ENCODE assay signal across 33 cellular contexts in the genomic region with DNA sequence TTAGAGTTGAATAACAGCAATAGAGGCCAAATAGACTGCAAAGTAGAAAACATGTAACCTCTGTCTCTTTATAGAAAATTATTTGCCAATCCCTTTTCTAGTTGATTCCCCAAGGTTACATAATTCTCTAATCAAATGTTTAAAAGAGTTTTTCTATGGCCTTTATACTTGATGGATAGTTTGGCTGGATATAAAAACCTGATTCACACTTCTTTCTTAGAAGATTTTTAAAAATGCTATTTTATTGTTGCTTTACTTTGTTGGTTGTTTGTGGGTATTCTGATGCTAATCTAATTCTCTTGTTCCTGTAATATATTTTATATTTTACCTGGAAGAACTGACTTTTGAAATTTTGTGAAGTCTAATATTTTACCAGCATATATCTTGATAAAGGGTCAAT.
"Had no signal": no experiment of that assay in that cellular context is flagged by ENCODE, and none has a peak within 500 bp of the region (broad histone marks: within the 10 kb centered on the region; RNA-seq: fewer than 3 reads in every experiment).

No MANE protein-coding gene starts in this region.

- H3K9me3 ChIP-seq: adrenal gland, body of pancreas had no signal

- H3K27me3 ChIP-seq: adrenal gland, ascending aorta, body of pancreas, brain microvascular endothelial cell, breast epithelium, cardiac muscle cell had no signal

- H3K27ac ChIP-seq: adrenal gland, ascending aorta, body of pancreas, brain microvascular endothelial cell, breast epithelium, cardiac muscle cell had no signal

- FAIRE-seq: astrocyte, bronchial epithelial cell, colon had no signal

- H3K4me3 ChIP-seq: adrenal gland, ascending aorta, body of pancreas, breast epithelium, cardiac muscle cell had no signal

- ATAC-seq: activated naive CD4-positive, alpha-beta T cell treated with anti-CD3 and anti-CD28 coated beads, Interleukin-2, amount 50 U/mL, for 72 hours; activated naive CD8-positive, alpha-beta T cell treated with anti-CD3 and anti-CD28 coated beads, Interleukin-2, amount 50 U/mL, for 24 hours; activated T-cell treated with anti-CD3 and anti-CD28 coated beads, Interleukin-2, amount 50 U/mL, for 4 hours; activated T-cell treated with anti-CD3 and anti-CD28 coated beads, Interleukin-2, amount 50 U/mL, for 72 hours; activated T-helper 17 cell treated with anti-CD3 and anti-CD28 coated beads, Interleukin-2, amount 50 U/mL, for 72 hours; body of pancreas had no signal

- H3K4me1 ChIP-seq: adrenal gland, ascending aorta, body of pancreas, breast epithelium had no signal

- DNase-seq: activated effector memory CD4-positive, alpha-beta T cell treated with anti-CD3 and anti-CD28 coated beads, Interleukin-2, amount 50 U/mL, for 16 hours; activated effector memory CD4-positive, alpha-beta T cell treated with Interleukin-2 at 50 U/mL for 16 hours; activated gamma-delta T cell; activated gamma-delta T cell treated with Interleukin-2 at 50 U/mL for 16 hours; activated naive CD4-positive, alpha-beta T cell; activated naive CD4-positive, alpha-beta T cell treated with anti-CD3 and anti-CD28 coated beads for 36 hours; activated naive CD4-positive, alpha-beta T cell treated with anti-CD3 and anti-CD28 coated beads, Interleukin-2, amount 10 ng/mL, durations not matched to agents 7 days and 5 days; activated naive CD4-positive, alpha-beta T cell treated with anti-CD3 and anti-CD28 coated beads, Interleukin-2, amount 50 U/mL, for 16 hours; activated naive CD4-positive, alpha-beta T cell treated with Interleukin-2 at 50 U/mL for 16 hours; activated naive CD8-positive, alpha-beta T cell treated with anti-CD3 and anti-CD28 coated beads for 36 hours; activated naive CD8-positive, alpha-beta T cell treated with anti-CD3 and anti-CD28 coated beads, Interleukin-2, amount 10 ng/mL, durations not matched to agents 7 days and 5 days; activated naive CD8-positive, alpha-beta T cell treated with anti-CD3 and anti-CD28 coated beads, Interleukin-2, amount 50 U/mL, for 24 hours; activated T-cell treated with anti-CD3 and anti-CD28 coated beads, Interleukin-2, amount 50 U/mL, for 4 hours; activated T-cell treated with anti-CD3 and anti-CD28 coated beads, Interleukin-2, amount 50 U/mL, for 48 hours; activated T-cell treated with anti-CD3 and anti-CD28 coated beads, Interleukin-2, amount 50 U/mL, for 72 hours; adrenal gland; amniotic stem cell; amygdala; anterior cingulate cortex; aorta; body of pancreas; brain microvascular endothelial cell; caudate nucleus; central memory CD4-positive, alpha-beta T cell; cerebellar nuclear complex had no signal

- H3K36me3 ChIP-seq: adrenal gland, ascending aorta, brain microvascular endothelial cell, breast epithelium, cardiac muscle cell had no signal
